ENCODE assay signal across 1 cellular context in the genomic region with DNA sequence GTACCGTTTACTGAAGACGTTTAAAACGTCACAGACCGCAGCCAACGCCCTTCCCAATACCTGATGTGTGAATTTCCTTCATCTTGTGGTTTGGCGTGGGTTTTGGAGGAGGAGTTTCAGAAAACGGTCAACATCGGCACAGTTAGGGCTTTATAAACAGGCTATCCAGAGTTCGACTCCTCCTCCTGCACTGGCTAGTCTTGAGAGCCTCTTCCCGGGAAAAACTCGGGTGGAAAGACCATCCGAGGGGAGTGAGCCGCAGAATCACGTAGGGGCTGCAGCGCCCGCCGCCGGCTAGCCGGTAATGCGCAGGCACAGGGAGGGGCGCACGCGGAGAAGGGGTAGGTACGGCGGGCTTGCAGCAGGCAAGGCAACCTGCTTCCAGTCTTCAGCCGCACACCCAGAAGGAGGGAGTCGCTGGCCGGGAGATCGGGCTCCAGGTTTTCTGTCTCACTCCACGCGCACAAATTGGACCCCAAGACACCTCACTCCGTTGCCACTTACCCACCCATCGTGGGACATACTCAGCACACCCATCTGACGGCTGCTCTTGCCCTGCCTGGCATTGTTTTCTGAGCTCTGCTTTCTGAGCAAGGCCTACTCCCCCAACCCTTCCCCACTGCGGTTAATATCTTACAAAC.
TF ChIP-seq lines count a peak whose summit lies in the region.

No MANE protein-coding gene starts in this region.

TF ChIP-seq in GM23338, 12 proteins besides CTCF, POLR2A, EP300 and RAD21 (continued from another document):
- TF ChIP-seq, protein P1, sequence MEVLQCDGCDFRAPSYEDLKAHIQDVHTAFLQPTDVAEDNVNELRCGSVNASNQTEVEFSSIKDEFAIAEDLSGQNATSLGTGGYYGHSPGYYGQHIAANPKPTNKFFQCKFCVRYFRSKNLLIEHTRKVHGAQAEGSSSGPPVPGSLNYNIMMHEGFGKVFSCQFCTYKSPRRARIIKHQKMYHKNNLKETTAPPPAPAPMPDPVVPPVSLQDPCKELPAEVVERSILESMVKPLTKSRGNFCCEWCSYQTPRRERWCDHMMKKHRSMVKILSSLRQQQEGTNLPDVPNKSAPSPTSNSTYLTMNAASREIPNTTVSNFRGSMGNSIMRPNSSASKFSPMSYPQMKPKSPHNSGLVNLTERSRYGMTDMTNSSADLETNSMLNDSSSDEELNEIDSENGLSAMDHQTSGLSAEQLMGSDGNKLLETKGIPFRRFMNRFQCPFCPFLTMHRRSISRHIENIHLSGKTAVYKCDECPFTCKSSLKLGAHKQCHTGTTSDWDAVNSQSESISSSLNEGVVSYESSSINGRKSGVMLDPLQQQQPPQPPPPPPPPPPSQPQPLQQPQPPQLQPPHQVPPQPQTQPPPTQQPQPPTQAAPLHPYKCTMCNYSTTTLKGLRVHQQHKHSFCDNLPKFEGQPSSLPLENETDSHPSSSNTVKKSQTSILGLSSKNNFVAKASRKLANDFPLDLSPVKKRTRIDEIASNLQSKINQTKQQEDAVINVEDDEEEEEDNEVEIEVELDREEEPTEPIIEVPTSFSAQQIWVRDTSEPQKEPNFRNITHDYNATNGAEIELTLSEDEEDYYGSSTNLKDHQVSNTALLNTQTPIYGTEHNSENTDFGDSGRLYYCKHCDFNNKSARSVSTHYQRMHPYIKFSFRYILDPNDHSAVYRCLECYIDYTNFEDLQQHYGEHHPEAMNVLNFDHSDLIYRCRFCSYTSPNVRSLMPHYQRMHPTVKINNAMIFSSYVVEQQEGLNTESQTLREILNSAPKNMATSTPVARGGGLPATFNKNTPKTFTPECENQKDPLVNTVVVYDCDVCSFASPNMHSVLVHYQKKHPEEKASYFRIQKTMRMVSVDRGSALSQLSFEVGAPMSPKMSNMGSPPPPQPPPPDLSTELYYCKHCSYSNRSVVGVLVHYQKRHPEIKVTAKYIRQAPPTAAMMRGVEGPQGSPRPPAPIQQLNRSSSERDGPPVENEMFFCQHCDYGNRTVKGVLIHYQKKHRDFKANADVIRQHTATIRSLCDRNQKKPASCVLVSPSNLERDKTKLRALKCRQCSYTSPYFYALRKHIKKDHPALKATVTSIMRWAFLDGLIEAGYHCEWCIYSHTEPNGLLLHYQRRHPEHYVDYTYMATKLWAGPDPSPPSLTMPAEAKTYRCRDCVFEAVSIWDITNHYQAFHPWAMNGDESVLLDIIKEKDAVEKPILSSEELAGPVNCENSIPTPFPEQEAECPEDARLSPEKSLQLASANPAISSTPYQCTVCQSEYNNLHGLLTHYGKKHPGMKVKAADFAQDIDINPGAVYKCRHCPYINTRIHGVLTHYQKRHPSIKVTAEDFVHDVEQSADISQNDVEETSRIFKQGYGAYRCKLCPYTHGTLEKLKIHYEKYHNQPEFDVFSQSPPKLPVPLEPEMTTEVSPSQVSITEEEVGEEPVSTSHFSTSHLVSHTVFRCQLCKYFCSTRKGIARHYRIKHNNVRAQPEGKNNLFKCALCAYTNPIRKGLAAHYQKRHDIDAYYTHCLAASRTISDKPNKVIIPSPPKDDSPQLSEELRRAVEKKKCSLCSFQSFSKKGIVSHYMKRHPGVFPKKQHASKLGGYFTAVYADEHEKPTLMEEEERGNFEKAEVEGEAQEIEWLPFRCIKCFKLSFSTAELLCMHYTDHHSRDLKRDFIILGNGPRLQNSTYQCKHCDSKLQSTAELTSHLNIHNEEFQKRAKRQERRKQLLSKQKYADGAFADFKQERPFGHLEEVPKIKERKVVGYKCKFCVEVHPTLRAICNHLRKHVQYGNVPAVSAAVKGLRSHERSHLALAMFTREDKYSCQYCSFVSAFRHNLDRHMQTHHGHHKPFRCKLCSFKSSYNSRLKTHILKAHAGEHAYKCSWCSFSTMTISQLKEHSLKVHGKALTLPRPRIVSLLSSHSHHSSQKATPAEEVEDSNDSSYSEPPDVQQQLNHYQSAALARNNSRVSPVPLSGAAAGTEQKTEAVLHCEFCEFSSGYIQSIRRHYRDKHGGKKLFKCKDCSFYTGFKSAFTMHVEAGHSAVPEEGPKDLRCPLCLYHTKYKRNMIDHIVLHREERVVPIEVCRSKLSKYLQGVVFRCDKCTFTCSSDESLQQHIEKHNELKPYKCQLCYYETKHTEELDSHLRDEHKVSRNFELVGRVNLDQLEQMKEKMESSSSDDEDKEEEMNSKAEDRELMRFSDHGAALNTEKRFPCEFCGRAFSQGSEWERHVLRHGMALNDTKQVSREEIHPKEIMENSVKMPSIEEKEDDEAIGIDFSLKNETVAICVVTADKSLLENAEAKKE (CRISPR knock-in tag; IDR thresholded peaks at IDR 0.05), result no peak
TF ChIP-seq in GM23338: peak in this region for 0.
